ENCODE assay signal across 13 cellular contexts in genomic region chr2:230947908-230948365, GRCh38. TPM values are rescaled to one million over a fixed set of nuclear protein-coding genes. Genes with fewer than 3 reads are reported as not detected.
DNase-seq lines count a peak whose midpoint lies in the region; ATAC-seq, FAIRE-seq and TF ChIP-seq lines count a peak whose summit lies in the region.
"Had no signal": no experiment of that assay in that cellular context is flagged by ENCODE, and none has a peak within 500 bp of the region (broad histone marks: within the 10 kb centered on the region; RNA-seq: fewer than 3 reads in every experiment).

No MANE protein-coding gene starts in this region.

- no peaks in the 10 kb centered on the region for H3K9me3 ChIP-seq in GM23248 (ENCODE audit: low read depth)

- ATAC-seq in GM19452 (IDR thresholded peaks at IDR 0.05; ENCODE audit: unreplicated experiment) = peak; percentile 36
- peak; percentile 28 for ATAC-seq in HG03025 (IDR thresholded peaks at IDR 0.05; ENCODE audit: low FRiP score, unreplicated experiment)
- peak; percentile 53 for ATAC-seq in left lobe of liver

- H3K4me2 ChIP-seq in GM23248 (ENCODE audit: unreplicated experiment) = no peak overlapping the region

- no peaks in the 10 kb centered on the region for H4K20me1 ChIP-seq in GM23248 (ENCODE audit: insufficient read depth)

- H3K4me3 ChIP-seq in GM23248 = no peak overlapping the region
- H3K4me3 ChIP-seq: lung, SK-N-MC had no signal

- no peak overlapping the region for H3K9ac ChIP-seq in GM23248

- H3K9me2 ChIP-seq in GM23248 (ENCODE audit: insufficient read depth) = no peaks in the 10 kb centered on the region

- no peaks in the 10 kb centered on the region for H3F3A ChIP-seq in GM23248 (ENCODE audit: insufficient read depth)

- no peaks in the 10 kb centered on the region for H3K79me2 ChIP-seq in GM23248 (ENCODE audit: insufficient read depth)

- in situ Hi-C loops in GM23248 (cut with MboI) = no loop called here

- no peaks in the 10 kb centered on the region for H3K36me3 ChIP-seq in GM23248 (ENCODE audit: low read depth)

- H3K27me3 ChIP-seq in GM23248 (replicated peaks; ENCODE audit: insufficient read depth) = no peaks in the 10 kb centered on the region; the same call in 1 of the 2 replicates

- WGBS in GM23248 (ENCODE audit: low coverage in 1 of 2, low lambda C conversion rate in 2 of 2, missing lambda C conversion rate in 2 of 2), 2 experiments = 68 to 71% methylated on average over 6 to 10 of the region's 10 CpGs

- H3K4me1 ChIP-seq in GM23248 (ENCODE audit: insufficient read depth) = no peaks in the 10 kb centered on the region

- H2AFZ ChIP-seq in GM23248 = no peak overlapping the region

- no peak overlapping the region for H3K27ac ChIP-seq in GM23248
- H3K27ac ChIP-seq: SK-N-MC had no signal

- peak; percentile 77 for TF ChIP-seq POLR2A in GM12891 (IDR thresholded peaks at IDR 0.05; ENCODE audit: low read depth, low read length)

- no peak for DNase-seq in GM12891 (ENCODE audit: insufficient read length, low spot score)
- DNase-seq in left lobe of liver (ENCODE audit: low spot score) = no peak
- DNase-seq in iPS-NIHi11 (ENCODE audit: low spot score) = no peak
- no peak for DNase-seq in GM23248
- no peak for DNase-seq in DMS53 (lab: John Stamatoyannopoulos, UW)
- DNase-seq in H4 (ENCODE audit: low spot score) = no peak
- DNase-seq: Karpas-422 had no signal

- FAIRE-seq in GM12891 (lab: Jason Lieb, UNC) = peak; percentile 92
- FAIRE-seq: H1 had no signal

TF ChIP-seq in GM12891, 5 proteins besides CTCF, POLR2A, EP300 and RAD21:
- TF ChIP-seq SPI1 (IDR thresholded peaks at IDR 0.05; ENCODE audit: low read depth, low read length) (peak; percentile 70), POU2F2 (IDR thresholded peaks at IDR 0.05; ENCODE audit: low read depth, low read length) (peak; percentile 5; the same call in 1 of the 2 replicates), POLR2AphosphoS5 (IDR thresholded peaks at IDR 0.05; ENCODE audit: low read depth, low read length) (peak; percentile 77; the same call in 1 of the 2 replicates), PAX5 (IDR thresholded peaks at IDR 0.05; ENCODE audit: insufficient read depth, low read length, severe bottlenecking) (no peak), TAF1 (IDR thresholded peaks at IDR 0.05; ENCODE audit: low read depth, low read length) (peak; percentile 54)
TF ChIP-seq in GM12891: peak in this region for 4.

RNA-seq across cellular contexts. Expression of gene GPR55, which starts 22.9 kb away (rescaled TPM):
- 20.8 TPM for polyA plus RNA-seq in GM12891 (2012; ENCODE audit: low read depth, missing spikeins)
- not detected for total RNA-seq in left lobe of liver
- total RNA-seq in GM23248 (2014; rRNA removed; shearing (Covaris generic)) = not detected in 2 replicates
- polyA plus RNA-seq in GM23248 (2016; fragmentation: Nextera tagmentation; extraction: Ambion mirVana) = 0.20 TPM in 1 of 2 replicates, not detected in the other
- total RNA-seq in H4 (2014; rRNA removed; shearing (Covaris generic)) = 0.66 and 0.87 TPM in 2 replicates
- total RNA-seq: H1 had no signal
- polyA plus RNA-seq: H1 had no signal

RNA-seq across cellular contexts. Expression of gene SPATA3, which starts 48.0 kb away (rescaled TPM):
- not detected for polyA plus RNA-seq in GM12891 (2012; ENCODE audit: low read depth, missing spikeins)
- total RNA-seq in left lobe of liver = not detected
- total RNA-seq in GM23248 (2014; rRNA removed; shearing (Covaris generic)) = not detected in 2 replicates
- polyA plus RNA-seq in GM23248 (2016; fragmentation: Nextera tagmentation; extraction: Ambion mirVana) = not detected in 2 replicates
- not detected in 2 replicates for total RNA-seq in H4 (2014; rRNA removed; shearing (Covaris generic))
- total RNA-seq: H1, lung, NCI-H460 had no signal
- polyA plus RNA-seq: H1, lung had no signal
